In the genomic region with DNA sequence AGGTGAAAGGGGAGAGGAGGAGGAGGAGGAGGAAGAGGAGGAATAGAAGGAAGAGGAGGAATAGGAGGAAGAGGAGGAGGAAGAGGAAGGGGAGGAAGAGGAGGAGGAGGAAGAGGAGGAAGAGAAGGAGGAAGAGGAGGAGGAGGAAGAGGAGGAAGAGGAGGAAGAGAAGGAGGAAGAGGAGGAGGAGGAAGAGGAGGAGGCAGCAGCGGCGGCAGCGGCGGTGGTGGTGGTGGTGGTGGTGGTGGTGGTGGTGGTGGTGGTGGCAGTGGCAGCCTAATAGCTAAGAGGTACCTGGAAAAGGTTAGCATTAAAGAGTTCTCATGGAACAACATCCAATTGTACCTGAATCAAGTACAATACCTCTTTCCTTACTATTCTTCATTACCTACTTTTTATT, we compare ENCODE assay signal across 20 cellular contexts. TPM values are rescaled to one million over a fixed set of nuclear protein-coding genes. Genes with fewer than 3 reads are reported as not detected.
DNase-seq lines count a peak whose midpoint lies in the region; ATAC-seq, FAIRE-seq and TF ChIP-seq lines count a peak whose summit lies in the region.
"Had no signal": no experiment of that assay in that cellular context is flagged by ENCODE, and none has a peak within 500 bp of the region (broad histone marks: within the 10 kb centered on the region; RNA-seq: fewer than 3 reads in every experiment).

No MANE protein-coding gene starts in this region.

- no peak overlapping the region for H3K27ac ChIP-seq in upper lobe of right lung
- H3K27ac ChIP-seq: 22Rv1, A549, C4-2B, HL-60 had no signal

- H3K4me1 ChIP-seq in upper lobe of right lung, result no peaks in the 10 kb centered on the region

- no peak for TF ChIP-seq POLR2A in GM12892 (IDR thresholded peaks at IDR 0.05; ENCODE audit: low read depth, low read length)

- H3K9me3 ChIP-seq in upper lobe of right lung, result no peaks in the 10 kb centered on the region
- H3K9me3 ChIP-seq: A549 had no signal

- no peaks in the 10 kb centered on the region for H3K27me3 Mint-ChIP-seq in T-helper 2 cell treated with Interferon-gamma antibody and Interleukin-4, amounts not matched to agents 5 μg/mL and 100 μg/mL, for 36 hours (ENCODE audit: low read depth)
- no peaks in the 10 kb centered on the region for H3K27me3 Mint-ChIP-seq in stimulated activated naive CD8-positive, alpha-beta T cell treated with anti-CD3 and anti-CD28 coated beads, Interleukin-15, amount 100 ng/mL, for 72 hours
- no peaks in the 10 kb centered on the region for H3K27me3 Mint-ChIP-seq in memory B cell
- H3K27me3 Mint-ChIP-seq in natural killer cell treated with Interleukin-12 subunit alpha and Interleukin-12 subunit beta and Interleukin-15 and Interleukin-18, amount 100 ng/mL, for 72 hours, result no peaks in the 10 kb centered on the region
- H3K27me3 Mint-ChIP-seq: CD4-positive, alpha-beta T cell had no signal

- no peak for ATAC-seq in stimulated activated naive CD8-positive, alpha-beta T cell treated with anti-CD3 and anti-CD28 coated beads, Interleukin-15, amount 100 ng/mL, for 72 hours
- no peak for ATAC-seq in stimulated activated naive CD8-positive, alpha-beta T cell treated with anti-CD3 and anti-CD28 coated beads, Interleukin-15, Interleukin-2, amounts not matched to agents 100 U/mL and 50 U/mL, for 24 hours
- ATAC-seq in memory B cell (ENCODE audit: low read depth), result no peak
- no peak for ATAC-seq in upper lobe of right lung
- ATAC-seq in natural killer cell treated with Interleukin-12 subunit alpha and Interleukin-12 subunit beta and Interleukin-15 and Interleukin-18, amount 100 ng/mL, for 72 hours, result no peak
- ATAC-seq: A549 had no signal

- FAIRE-seq in GM12892 (lab: Jason Lieb, UNC), result no peak
- FAIRE-seq: A549 had no signal

- DNase-seq in T-helper 2 cell treated with Interferon-gamma antibody and Interleukin-4, amounts not matched to agents 5 μg/mL and 100 μg/mL, for 36 hours (ENCODE audit: low spot score), result no peak
- DNase-seq in T-helper 2 cell, result no peak
- no peak for DNase-seq in stimulated activated naive CD8-positive, alpha-beta T cell treated with anti-CD3 and anti-CD28 coated beads, Interleukin-15, amount 100 ng/mL, for 72 hours
- no peak for DNase-seq in stimulated activated naive CD8-positive, alpha-beta T cell treated with anti-CD3 and anti-CD28 coated beads, Interleukin-15, Interleukin-2, amounts not matched to agents 100 U/mL and 50 U/mL, for 24 hours
- DNase-seq in memory B cell (ENCODE audit: low spot score in 2 of 2), result no peak
- peak; percentile 6 for DNase-seq in upper lobe of right lung
- DNase-seq in GM12892 (ENCODE audit: insufficient read length), result no peak
- no peak for DNase-seq in natural killer cell treated with Interleukin-12 subunit alpha and Interleukin-12 subunit beta and Interleukin-15 and Interleukin-18, amount 100 ng/mL, for 72 hours (ENCODE audit: low spot score)
- DNase-seq: AML-193; CD4-positive, alpha-beta T cell; DMS153; DMS79; GDM1; GOT3; H7; IMR-90 had no signal

- intact Hi-C loops in upper lobe of right lung (cut with DNase I), result no loop called here

- no peaks in the 10 kb centered on the region for H3K9me3 Mint-ChIP-seq in T-helper 2 cell treated with Interferon-gamma antibody and Interleukin-4, amounts not matched to agents 5 μg/mL and 100 μg/mL, for 36 hours
- H3K9me3 Mint-ChIP-seq in stimulated activated naive CD8-positive, alpha-beta T cell treated with anti-CD3 and anti-CD28 coated beads, Interleukin-15, amount 100 ng/mL, for 72 hours, result no peaks in the 10 kb centered on the region
- no peaks in the 10 kb centered on the region for H3K9me3 Mint-ChIP-seq in memory B cell
- H3K9me3 Mint-ChIP-seq in natural killer cell treated with Interleukin-12 subunit alpha and Interleukin-12 subunit beta and Interleukin-15 and Interleukin-18, amount 100 ng/mL, for 72 hours, result no peaks in the 10 kb centered on the region
- H3K9me3 Mint-ChIP-seq: CD4-positive, alpha-beta T cell had no signal

- H3K36me3 ChIP-seq in upper lobe of right lung, result peaks cover 33% of the 10 kb centered on the region

- no peak for TF ChIP-seq CTCF in upper lobe of right lung (IDR thresholded peaks at IDR 0.05)

- no peaks in the 10 kb centered on the region for H3K27me3 ChIP-seq in upper lobe of right lung

- no peak overlapping the region for H3K4me3 Mint-ChIP-seq in T-helper 2 cell treated with Interferon-gamma antibody and Interleukin-4, amounts not matched to agents 5 μg/mL and 100 μg/mL, for 36 hours
- H3K4me3 Mint-ChIP-seq in stimulated activated naive CD8-positive, alpha-beta T cell treated with anti-CD3 and anti-CD28 coated beads, Interleukin-15, amount 100 ng/mL, for 72 hours, result no peak overlapping the region
- no peak overlapping the region for H3K4me3 Mint-ChIP-seq in memory B cell
- no peak overlapping the region for H3K4me3 Mint-ChIP-seq in natural killer cell treated with Interleukin-12 subunit alpha and Interleukin-12 subunit beta and Interleukin-15 and Interleukin-18, amount 100 ng/mL, for 72 hours
- H3K4me3 Mint-ChIP-seq: CD4-positive, alpha-beta T cell had no signal

- H3K27ac Mint-ChIP-seq in T-helper 2 cell treated with Interferon-gamma antibody and Interleukin-4, amounts not matched to agents 5 μg/mL and 100 μg/mL, for 36 hours, result peak overlapping the region; percentile 62
- peak overlapping the region; percentile 44 to 74 for H3K27ac Mint-ChIP-seq in stimulated activated naive CD8-positive, alpha-beta T cell treated with anti-CD3 and anti-CD28 coated beads, Interleukin-15, amount 100 ng/mL, for 72 hours
- peak overlapping the region; percentile 41 for H3K27ac Mint-ChIP-seq in memory B cell
- H3K27ac Mint-ChIP-seq in natural killer cell treated with Interleukin-12 subunit alpha and Interleukin-12 subunit beta and Interleukin-15 and Interleukin-18, amount 100 ng/mL, for 72 hours, result no peak overlapping the region
- H3K27ac Mint-ChIP-seq: CD4-positive, alpha-beta T cell had no signal

- H3K36me3 Mint-ChIP-seq in T-helper 2 cell treated with Interferon-gamma antibody and Interleukin-4, amounts not matched to agents 5 μg/mL and 100 μg/mL, for 36 hours (ENCODE audit: low read depth), result peaks cover 14% of the 10 kb centered on the region
- peaks cover 9% of the 10 kb centered on the region for H3K36me3 Mint-ChIP-seq in memory B cell
- H3K36me3 Mint-ChIP-seq in natural killer cell treated with Interleukin-12 subunit alpha and Interleukin-12 subunit beta and Interleukin-15 and Interleukin-18, amount 100 ng/mL, for 72 hours, result peaks cover 4% of the 10 kb centered on the region

- no peaks in the 10 kb centered on the region for H3K4me1 Mint-ChIP-seq in T-helper 2 cell treated with Interferon-gamma antibody and Interleukin-4, amounts not matched to agents 5 μg/mL and 100 μg/mL, for 36 hours (ENCODE audit: low read depth)
- H3K4me1 Mint-ChIP-seq in stimulated activated naive CD8-positive, alpha-beta T cell treated with anti-CD3 and anti-CD28 coated beads, Interleukin-15, amount 100 ng/mL, for 72 hours, result peaks cover 4% of the 10 kb centered on the region
- H3K4me1 Mint-ChIP-seq in memory B cell, result no peaks in the 10 kb centered on the region
- peaks cover 0 to 5% of the 10 kb centered on the region in 2 donors for H3K4me1 Mint-ChIP-seq in natural killer cell treated with Interleukin-12 subunit alpha and Interleukin-12 subunit beta and Interleukin-15 and Interleukin-18, amount 100 ng/mL, for 72 hours (ENCODE audit: low read depth in 2 of 2)

- no peak overlapping the region for H3K4me3 ChIP-seq in upper lobe of right lung
- H3K4me3 ChIP-seq: A549 had no signal

RNA-seq across cellular contexts. Expression of gene UBAP2, which starts 32.5 kb away (rescaled TPM):
- total RNA-seq in upper lobe of right lung, result 36.2 TPM
- polyA plus RNA-seq in GM12892 (2012; ENCODE audit: missing spikeins), result 18.3 TPM
- 10 to 100 TPM; 37.4 to 61.3 TPM for total RNA-seq in natural killer cell treated with Interleukin-12 subunit alpha and Interleukin-12 subunit beta and Interleukin-15 and Interleukin-18, amount 100 ng/mL, for 72 hours

Comparison
In these comparisons a context has a peak if more than half of its experiments do, and no peak if none do; other contexts are left out.
1. H3K27ac Mint-ChIP-seq: peak in T-helper 2 cell treated with Interferon-gamma antibody and Interleukin-4, amounts not matched to agents 5 μg/mL and 100 μg/mL, for 36 hours (single experiment), stimulated activated naive CD8-positive, alpha-beta T cell treated with anti-CD3 and anti-CD28 coated beads, Interleukin-15, amount 100 ng/mL, for 72 hours (2 of 2) and memory B cell (single experiment); none in natural killer cell treated with Interleukin-12 subunit alpha and Interleukin-12 subunit beta and Interleukin-15 and Interleukin-18, amount 100 ng/mL, for 72 hours (0 of 2).